9 cellular contexts compared by ENCODE assay signal in genomic region chr19:23762548-23762883, GRCh38. TPM values are rescaled to one million over a fixed set of nuclear protein-coding genes. Genes with fewer than 3 reads are reported as not detected.
A peak's percentile ranks its signal among the peaks of the same experiment; 100 is the strongest.
DNase-seq lines count a peak whose midpoint lies in the region; ATAC-seq, FAIRE-seq and TF ChIP-seq lines count a peak whose summit lies in the region.
"Had no signal": no experiment of that assay in that cellular context is flagged by ENCODE, and none has a peak within 500 bp of the region (broad histone marks: within the 10 kb centered on the region; RNA-seq: fewer than 3 reads in every experiment).

No MANE protein-coding gene starts in this region.

- in situ Hi-C loops in G401 (cut with HindIII; ENCODE audit: low sequenced_read_pairs), result no loop called here

- H3K27me3 ChIP-seq in iPS-15b (ENCODE audit: control insufficient read depth, insufficient read depth, low read length), result peaks cover 8% of the 10 kb centered on the region
- H3K27me3 ChIP-seq in small intestine (ENCODE audit: control insufficient read depth in 2 of 2, insufficient read depth in 2 of 2, low read length in 2 of 2), result no peaks in the 10 kb centered on the region

- no peak overlapping the region for H3K9ac ChIP-seq in iPS-15b (ENCODE audit: low read depth, low read length)

- no peak for DNase-seq in HFFc6
- DNase-seq in activated T-cell treated with anti-CD3 and anti-CD28 coated beads, Interleukin-2, amount 50 U/mL, for 72 hours, result no peak
- DNase-seq in small intestine, result no peak
- no peak for DNase-seq in G401 (ENCODE audit: low spot score)
- no peak for DNase-seq in D721Med (ENCODE audit: insufficient read length, low spot score)
- no peak for DNase-seq in RPMI8226
- no peak for DNase-seq in dedifferentiated amniotic fluid mesenchymal stem cell (ENCODE audit: extremely low spot score)
- DNase-seq: NCI-H1694 had no signal

- ATAC-seq in activated T-cell treated with anti-CD3 and anti-CD28 coated beads, Interleukin-2, amount 50 U/mL, for 72 hours (replicated peaks in 1 of 2), result no peak

- H3K9me3 Mint-ChIP-seq in HFFc6, result peaks cover 17% of the 10 kb centered on the region
- peaks cover 0 to 1% of the 10 kb centered on the region in 2 donors for H3K9me3 Mint-ChIP-seq in activated T-cell treated with anti-CD3 and anti-CD28 coated beads, Interleukin-2, amount 50 U/mL, for 72 hours

- H3K36me3 ChIP-seq in iPS-15b (ENCODE audit: control insufficient read depth, insufficient read depth, low read length), result no peaks in the 10 kb centered on the region
- H3K36me3 ChIP-seq in small intestine (ENCODE audit: control insufficient read depth in 2 of 2, insufficient read depth in 2 of 2, low read length in 2 of 2), result no peaks in the 10 kb centered on the region

- FAIRE-seq in small intestine (lab: Jason Lieb, UNC), result no peak
- FAIRE-seq in D721Med (lab: Jason Lieb, UNC), result no peak

- H3K4me3 ChIP-seq in iPS-15b (ENCODE audit: low read depth, low read length) (peak overlapping the region; percentile 99), small intestine (ENCODE audit: low read depth in 1 of 2, low read length in 2 of 2) (peak overlapping the region; percentile 55 to 94)

- no peaks in the 10 kb centered on the region; the same call in 1 of the 2 replicates for H3K36me3 Mint-ChIP-seq in HFFc6 (ENCODE audit: low read depth)
- peaks cover 6 to 14% of the 10 kb centered on the region in 2 donors for H3K36me3 Mint-ChIP-seq in activated T-cell treated with anti-CD3 and anti-CD28 coated beads, Interleukin-2, amount 50 U/mL, for 72 hours (ENCODE audit: insufficient read depth in 2 of 2)

- H3K27ac ChIP-seq in small intestine (ENCODE audit: low read depth in 1 of 2, low read length in 1 of 2), result no peak overlapping the region

- TF ChIP-seq CTCF in HFFc6 (IDR thresholded peaks at IDR 0.05), result no peak
- TF ChIP-seq CTCF in D721Med (IDR thresholded peaks at IDR 0.05; ENCODE audit: insufficient read depth, missing control alignments), result no peak

- H3K4me1 Mint-ChIP-seq in HFFc6 (ENCODE audit: low read depth), result 0 out of 2 replicates have a peak, but pooled peaks cover 5% of the 10 kb centered on the region
- H3K4me1 Mint-ChIP-seq in activated T-cell treated with anti-CD3 and anti-CD28 coated beads, Interleukin-2, amount 50 U/mL, for 72 hours (ENCODE audit: low read depth), result peaks cover 31% of the 10 kb centered on the region

- H3K4me3 Mint-ChIP-seq in HFFc6, result peak overlapping the region; percentile 76; the same call in 1 of the 2 replicates
- H3K4me3 Mint-ChIP-seq in activated T-cell treated with anti-CD3 and anti-CD28 coated beads, Interleukin-2, amount 50 U/mL, for 72 hours, result peak overlapping the region; percentile 90 to 92

- no peaks in the 10 kb centered on the region for H3K9me3 ChIP-seq in iPS-15b (ENCODE audit: control insufficient read depth, insufficient read depth, low read length)
- H3K9me3 ChIP-seq in small intestine (ENCODE audit: control insufficient read depth, low read depth), result no peaks in the 10 kb centered on the region

- H3K4me1 ChIP-seq in iPS-15b (ENCODE audit: control insufficient read depth, insufficient read depth, low read length) (peaks cover 3% of the 10 kb centered on the region), small intestine (ENCODE audit: control insufficient read depth in 2 of 2, insufficient read depth in 1 of 2, low read depth in 1 of 2, low read length in 1 of 2) (no peaks in the 10 kb centered on the region)

- H3K27me3 Mint-ChIP-seq in HFFc6 (ENCODE audit: insufficient read depth), result peaks cover 2% of the 10 kb centered on the region; the same call in 1 of the 2 replicates
- no peaks in the 10 kb centered on the region for H3K27me3 Mint-ChIP-seq in activated T-cell treated with anti-CD3 and anti-CD28 coated beads, Interleukin-2, amount 50 U/mL, for 72 hours (ENCODE audit: low read depth)

- WGBS in small intestine, 3 donors, result 25 to 41% (median 27%) methylated on average over 9 of the region's 9 CpGs

- H3K27ac Mint-ChIP-seq in HFFc6, result no peak overlapping the region
- H3K27ac Mint-ChIP-seq in activated T-cell treated with anti-CD3 and anti-CD28 coated beads, Interleukin-2, amount 50 U/mL, for 72 hours, result peak overlapping the region; percentile 46

RNA-seq across cellular contexts. Expression of gene ZNF681, which starts 3.8 kb away (rescaled TPM):
- total RNA-seq in HFFc6 (2021; fragmentation: NEBNext Ultra II Directional; extraction: Animal tissue kit (Norgen Biotek cat#: 25700)), result 1 to 10 TPM in 5 of 6 experiments, under 1 TPM in 1; 0.45 to 1.9 (median 1.4) TPM
- 1 to 10 TPM; 4.7 to 7.0 TPM for total RNA-seq in activated T-cell treated with anti-CD3 and anti-CD28 coated beads, Interleukin-2, amount 50 U/mL, for 72 hours
- polyA plus RNA-seq in small intestine, result under 1 TPM in 2 of 3 donors, not detected in 1; 0.45 to 0.66 TPM
- total RNA-seq in G401 (2014; rRNA removed; shearing (Covaris generic)), result 4.1 and 7.0 TPM in 2 replicates
